1 cellular context compared by ENCODE assay signal in genomic region chr4:20412072-20412471, GRCh38.
TF ChIP-seq lines count a peak whose summit lies in the region.

No MANE protein-coding gene starts in this region.

TF ChIP-seq in HepG2, 621 proteins besides CTCF, POLR2A, EP300 and RAD21:
- TF ChIP-seq MAFK (conservative IDR thresholded peaks at IDR 0.05 in 1 of 2, IDR thresholded peaks at IDR 0.05 in 1 of 2; ENCODE audit: low read length in 2 of 2) (peak in 1 of 2 experiments; percentile 65; a peak in 3 of 4 replicates), ZNF275 (CRISPR knock-in tag; IDR thresholded peaks at IDR 0.05; ENCODE audit: borderline replicate concordance) (no peak), MAFF (IDR thresholded peaks at IDR 0.05; ENCODE audit: low read depth, low read length) (peak; percentile 45; the same call in 1 of the 2 replicates), FOXM1 (CRISPR knock-in tag; IDR thresholded peaks at IDR 0.05) (no peak)
